In the genomic region with DNA sequence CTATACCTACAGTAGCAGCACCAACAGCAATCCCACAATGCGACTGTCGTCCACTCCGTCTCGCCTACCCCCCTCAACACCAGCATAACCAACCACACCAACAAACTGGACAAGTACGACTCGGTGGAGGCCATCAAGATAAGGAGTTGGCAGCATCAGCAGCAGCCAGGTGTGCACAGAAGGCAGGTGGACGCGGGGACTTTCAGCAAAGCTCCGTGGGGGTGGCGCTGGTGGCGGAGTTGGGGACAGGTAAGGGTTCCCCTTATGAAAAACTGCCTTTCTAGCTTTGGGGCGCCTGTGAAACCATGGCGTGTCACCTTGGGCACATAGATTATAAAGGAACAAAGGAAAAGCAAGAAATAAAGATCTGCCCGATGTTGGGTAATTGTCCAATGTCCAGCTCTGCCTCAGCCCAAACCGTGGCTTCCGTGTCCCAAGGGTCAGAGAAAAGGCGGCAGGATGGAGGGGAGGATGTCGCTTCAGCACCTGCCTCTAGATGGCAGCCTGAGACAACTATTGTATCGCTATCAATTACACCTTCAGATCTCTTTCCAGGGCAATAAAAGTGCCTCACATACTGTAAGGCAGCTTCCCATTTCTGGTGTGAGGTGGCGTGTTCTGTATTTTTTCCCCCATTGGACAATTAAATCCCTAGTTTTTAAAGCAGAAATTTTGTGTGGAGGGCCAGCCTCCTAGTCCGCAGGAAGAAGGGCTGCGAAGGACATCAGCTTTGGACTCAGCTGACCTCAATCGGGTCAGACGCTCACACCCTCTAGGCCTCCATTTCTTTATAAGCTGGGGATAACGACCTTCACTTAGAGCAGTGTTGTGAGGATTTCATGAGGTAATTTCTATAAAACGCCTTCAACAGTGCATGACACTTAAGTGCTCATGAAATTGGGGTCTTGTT, we compare ENCODE assay signal across 8 cellular contexts. TPM values are rescaled to one million over a fixed set of nuclear protein-coding genes. Genes with fewer than 3 reads are reported as not detected.
DNase-seq lines count a peak whose midpoint lies in the region; ATAC-seq lines count a peak whose summit lies in the region.

No MANE protein-coding gene starts in this region.

- peak; percentile 84 for ATAC-seq in GM18511 (IDR thresholded peaks at IDR 0.05; ENCODE audit: unreplicated experiment)
- peak; percentile 76 for ATAC-seq in HG02943 (IDR thresholded peaks at IDR 0.05; ENCODE audit: low read depth, unreplicated experiment)

- DNase-seq in AG20443 (ENCODE audit: low spot score), result peak; percentile 82
- peak; percentile 80 for DNase-seq in NCI-H187 treated with DMSO at 0.1 percent for 48 hours (lab: John Stamatoyannopoulos, UW)
- peak; percentile 5 for DNase-seq in T1000 (lab: John Stamatoyannopoulos, UW)
- peak; percentile 20 to 51 for DNase-seq in dermis microvascular lymphatic vessel endothelial cell (ENCODE audit: low read depth in 2 of 2)
- peak; percentile 54 to 62 for DNase-seq in lung microvascular endothelial cell (ENCODE audit: low read depth in 2 of 2)
- peak; percentile 80 for DNase-seq in superior temporal gyrus (ENCODE audit: extremely low spot score)

RNA-seq across cellular contexts. Expression of a gene that starts 58.8 kb away (rescaled TPM):
- total RNA-seq in dermis microvascular lymphatic vessel endothelial cell, result 17.1 and 19.8 TPM in 2 replicates
- total RNA-seq in lung microvascular endothelial cell, result 8.5 and 18.7 TPM in 2 replicates

RNA-seq across cellular contexts. Expression of a gene that starts 58.9 kb away (rescaled TPM):
- total RNA-seq in dermis microvascular lymphatic vessel endothelial cell, result 7.8 and 9.1 TPM in 2 replicates
- 7.6 and 9.1 TPM in 2 replicates for total RNA-seq in lung microvascular endothelial cell

Comparison
In these comparisons a context has a peak if more than half of its experiments do, and no peak if none do; other contexts are left out.
1. Peak in every context shown above with its lines: DNase-seq and ATAC-seq.
2. DNase-seq: peak in every context shown above with its lines; median percentile 82 in AG20443; 80 in NCI-H187 treated with DMSO at 0.1 percent for 48 hours; 80 in superior temporal gyrus; 58 in lung microvascular endothelial cell; 36 in dermis microvascular lymphatic vessel endothelial cell; 5 in T1000.